8 cellular contexts compared by ENCODE assay signal in genomic region chr1:173914366-173914871, GRCh38.
DNase-seq lines count a peak whose midpoint lies in the region; ATAC-seq, FAIRE-seq and TF ChIP-seq lines count a peak whose summit lies in the region.

No MANE protein-coding gene starts in this region.

- ATAC-seq in effector memory CD8-positive, alpha-beta T cell (replicated peaks), result peak; percentile 43
- ATAC-seq in HG02588 (IDR thresholded peaks at IDR 0.05; ENCODE audit: unreplicated experiment) (no peak), GM21360 (IDR thresholded peaks at IDR 0.05; ENCODE audit: unreplicated experiment) (no peak)

- H3K4me3 Mint-ChIP-seq in effector memory CD8-positive, alpha-beta T cell, result no peak overlapping the region
- no peak overlapping the region for H3K4me3 Mint-ChIP-seq in T-helper 2 cell treated with Interferon-gamma antibody and Interleukin-4, amounts not matched to agents 5 μg/mL and 100 μg/mL, for 36 hours

- no peaks in the 10 kb centered on the region for H3K27me3 Mint-ChIP-seq in effector memory CD8-positive, alpha-beta T cell
- no peaks in the 10 kb centered on the region for H3K27me3 Mint-ChIP-seq in T-helper 2 cell treated with Interferon-gamma antibody and Interleukin-4, amounts not matched to agents 5 μg/mL and 100 μg/mL, for 36 hours (ENCODE audit: low read depth)

- no peak overlapping the region for H3K27ac Mint-ChIP-seq in effector memory CD8-positive, alpha-beta T cell
- H3K27ac Mint-ChIP-seq in T-helper 2 cell treated with Interferon-gamma antibody and Interleukin-4, amounts not matched to agents 5 μg/mL and 100 μg/mL, for 36 hours, result no peak overlapping the region

- peak; percentile 78 for FAIRE-seq in GM18507 (lab: Jason Lieb, UNC)

- H3K9me3 Mint-ChIP-seq in effector memory CD8-positive, alpha-beta T cell, result no peaks in the 10 kb centered on the region
- no peaks in the 10 kb centered on the region for H3K9me3 Mint-ChIP-seq in T-helper 2 cell treated with Interferon-gamma antibody and Interleukin-4, amounts not matched to agents 5 μg/mL and 100 μg/mL, for 36 hours

- TF ChIP-seq CTCF in AG09319 (IDR thresholded peaks at IDR 0.05; ENCODE audit: low read depth, low read length), result peak; percentile 36

- no peaks in the 10 kb centered on the region for H3K4me1 Mint-ChIP-seq in effector memory CD8-positive, alpha-beta T cell (ENCODE audit: low read depth in 2 of 2)
- no peaks in the 10 kb centered on the region for H3K4me1 Mint-ChIP-seq in T-helper 2 cell treated with Interferon-gamma antibody and Interleukin-4, amounts not matched to agents 5 μg/mL and 100 μg/mL, for 36 hours (ENCODE audit: low read depth)

- DNase-seq in AG09319 (ENCODE audit: extremely low read depth, low read depth), result no peak
- DNase-seq in GM18507 (ENCODE audit: extremely low spot score, insufficient read length, low read depth), result peak; percentile 20
- DNase-seq in OCI-M1 (lab: John Stamatoyannopoulos, UW), result peak; percentile 73
- DNase-seq in effector memory CD8-positive, alpha-beta T cell, result peak; percentile 15 to 27 (median 15)
- DNase-seq in stimulated activated CD4-positive, alpha-beta T cell treated with anti-CD3 and anti-CD28 coated beads, Interleukin-1b, Interleukin-23, amount 100 ng/mL, for 4 hours (ENCODE audit: low read depth in 2 of 2), result peak; percentile 6 to 10
- no peak for DNase-seq in T-helper 2 cell treated with Interferon-gamma antibody and Interleukin-4, amounts not matched to agents 5 μg/mL and 100 μg/mL, for 36 hours (ENCODE audit: low spot score)

- H3K36me3 Mint-ChIP-seq in effector memory CD8-positive, alpha-beta T cell (ENCODE audit: insufficient read depth), result peaks cover 3% of the 10 kb centered on the region
- no peaks in the 10 kb centered on the region for H3K36me3 Mint-ChIP-seq in T-helper 2 cell treated with Interferon-gamma antibody and Interleukin-4, amounts not matched to agents 5 μg/mL and 100 μg/mL, for 36 hours (ENCODE audit: low read depth)

Comparison
In these comparisons a context has a peak if more than half of its experiments do, and no peak if none do; other contexts are left out.
1. DNase-seq: peak in GM18507 (single experiment), OCI-M1 (single experiment), effector memory CD8-positive, alpha-beta T cell (3 of 3) and stimulated activated CD4-positive, alpha-beta T cell treated with anti-CD3 and anti-CD28 coated beads, Interleukin-1b, Interleukin-23, amount 100 ng/mL, for 4 hours (2 of 2); none in AG09319 (single experiment) and T-helper 2 cell treated with Interferon-gamma antibody and Interleukin-4, amounts not matched to agents 5 μg/mL and 100 μg/mL, for 36 hours (single experiment).